28 cellular contexts compared by ENCODE assay signal in genomic region chr10:49153115-49153514, GRCh38. TPM values are rescaled to one million over a fixed set of nuclear protein-coding genes. Genes with fewer than 3 reads are reported as not detected.
DNase-seq lines count a peak whose midpoint lies in the region; ATAC-seq and TF ChIP-seq lines count a peak whose summit lies in the region.
"Had no signal": no experiment of that assay in that cellular context is flagged by ENCODE, and none has a peak within 500 bp of the region (broad histone marks: within the 10 kb centered on the region; RNA-seq: fewer than 3 reads in every experiment).

No MANE protein-coding gene starts in this region.

- in situ Hi-C loops in IMR-90 (cut with MboI; ENCODE audit: low sequenced_read_pairs), result no loop called here

- peak overlapping the region; percentile 57; the same call in 1 of the 2 replicates for H2BK20ac ChIP-seq in IMR-90 (ENCODE audit: low read depth, low read length)

- H3K4ac ChIP-seq in IMR-90 (ENCODE audit: low read depth, low read length), result no peak overlapping the region

- H3K79me1 ChIP-seq in IMR-90 (ENCODE audit: low read depth in 1 of 2, low read length in 2 of 2), result no peaks in the 10 kb centered on the region

- peaks cover 53% of the 10 kb centered on the region for H3K36me3 Mint-ChIP-seq in activated T-helper 17 cell treated with anti-CD3 and anti-CD28 coated beads, Interleukin-2, amount 50 U/mL, for 72 hours (ENCODE audit: low read depth)
- peaks cover 73% of the 10 kb centered on the region for H3K36me3 Mint-ChIP-seq in stimulated activated effector memory CD8-positive, alpha-beta T cell treated with anti-CD3 and anti-CD28 coated beads, Interleukin-12 subunit alpha, Interleukin-12 subunit beta, amount 100 ng/mL, for 72 hours
- H3K36me3 Mint-ChIP-seq in activated T-helper 2 cell treated with anti-CD3 and anti-CD28 coated beads, Interferon-gamma antibody, Interleukin-2, Interleukin-4, amounts not matched to agents 10 μg/mL and 5 μg/mL and 100 μg/mL, durations not matched to agents 14 hours and 24 hours and 36 hours (ENCODE audit: low read depth), result peaks cover 35% of the 10 kb centered on the region
- H3K36me3 Mint-ChIP-seq: CD14-positive monocyte; CD4-positive, CD25-positive, alpha-beta regulatory T cell; CD8-positive, alpha-beta memory T cell had no signal

- H3K36me3 ChIP-seq in IMR-90 (ENCODE audit: control insufficient read depth, insufficient read depth, low read length) (no peaks in the 10 kb centered on the region), right lobe of liver (no peaks in the 10 kb centered on the region)
- H3K36me3 ChIP-seq: BE2C, BLaER1 had no signal

- H3K14ac ChIP-seq in IMR-90 (replicated peaks; ENCODE audit: low read depth, low read length), result no peak overlapping the region

- WGBS in IMR-90 (ENCODE audit: extremely low coverage in 2 of 2, insufficient read length in 1 of 2), 2 experiments, result 50% methylated on average over 1 of the region's 4 CpGs; no CpG with 5 or more reads in 1 of the 2 experiments
- 50% methylated on average over 4 of the region's 4 CpGs for WGBS in right lobe of liver (ENCODE audit: insufficient coverage, low coverage, low lambda C conversion rate, missing lambda C conversion rate)

- H3K23ac ChIP-seq in IMR-90 (ENCODE audit: low read depth, low read length), result no peak overlapping the region

- ATAC-seq in IMR-90 (ENCODE audit: low read depth), result no peak
- peak; percentile 23 for ATAC-seq in activated T-helper 17 cell treated with anti-CD3 and anti-CD28 coated beads, Interleukin-2, amount 50 U/mL, for 72 hours (replicated peaks)
- peak; percentile 7 for ATAC-seq in stimulated activated effector memory CD8-positive, alpha-beta T cell treated with anti-CD3 and anti-CD28 coated beads, Interleukin-12 subunit alpha, Interleukin-12 subunit beta, amount 100 ng/mL, for 72 hours
- ATAC-seq in GM18873 (IDR thresholded peaks at IDR 0.05; ENCODE audit: low FRiP score, unreplicated experiment), result no peak
- no peak for ATAC-seq in right lobe of liver

- no peak overlapping the region for H4K8ac ChIP-seq in IMR-90 (ENCODE audit: low read depth in 2 of 2, low read length in 2 of 2)

- CTCF ChIA-PET in IMR-90 (lab: Yijun Ruan, JAX), result no interaction called here

- H3K4me1 Mint-ChIP-seq in activated T-helper 17 cell treated with anti-CD3 and anti-CD28 coated beads, Interleukin-2, amount 50 U/mL, for 72 hours, result peaks cover 23% of the 10 kb centered on the region
- peaks cover 30% of the 10 kb centered on the region for H3K4me1 Mint-ChIP-seq in stimulated activated effector memory CD8-positive, alpha-beta T cell treated with anti-CD3 and anti-CD28 coated beads, Interleukin-12 subunit alpha, Interleukin-12 subunit beta, amount 100 ng/mL, for 72 hours
- H3K4me1 Mint-ChIP-seq in activated T-helper 2 cell treated with anti-CD3 and anti-CD28 coated beads, Interferon-gamma antibody, Interleukin-2, Interleukin-4, amounts not matched to agents 10 μg/mL and 5 μg/mL and 100 μg/mL, durations not matched to agents 14 hours and 24 hours and 36 hours (ENCODE audit: low read depth), result peaks cover 32% of the 10 kb centered on the region
- H3K4me1 Mint-ChIP-seq: CD4-positive, CD25-positive, alpha-beta regulatory T cell had no signal

- TF ChIP-seq POLR2A in IMR-90 (IDR thresholded peaks at IDR 0.05; ENCODE audit: low read depth, low read length), result no peak
- no peak for TF ChIP-seq POLR2A in right lobe of liver (IDR thresholded peaks at IDR 0.05)

- no peak for TF ChIP-seq RAD21 in IMR-90 (IDR thresholded peaks at IDR 0.05; ENCODE audit: low read length)

- H3K18ac ChIP-seq in IMR-90 (ENCODE audit: low read depth, low read length), result no peak overlapping the region

- H2AFZ ChIP-seq in IMR-90 (replicated peaks; ENCODE audit: low read length, poor library complexity), result peak overlapping the region; percentile 9

- TF ChIP-seq CTCF in IMR-90 (conservative IDR thresholded peaks at IDR 0.05; ENCODE audit: low read depth, low read length) (no peak), right lobe of liver (IDR thresholded peaks at IDR 0.05) (no peak)

- H4K5ac ChIP-seq in IMR-90 (ENCODE audit: low read depth, low read length), result no peak overlapping the region

- H3K27ac ChIP-seq in IMR-90 (ENCODE audit: insufficient read depth, low read length) (no peak overlapping the region), right lobe of liver (no peak overlapping the region)
- H3K27ac ChIP-seq: BLaER1 had no signal

- dilution Hi-C loops in IMR-90 (cut with HindIII; ENCODE audit: low sequenced_read_pairs, unreplicated experiment), result no loop called here

- H3K27me3 ChIP-seq in IMR-90 (ENCODE audit: control insufficient read depth, insufficient read depth, low read length) (no peaks in the 10 kb centered on the region), right lobe of liver (no peaks in the 10 kb centered on the region)
- H3K27me3 ChIP-seq: BE2C, BLaER1 had no signal

- no peak overlapping the region for H3K9ac ChIP-seq in IMR-90 (ENCODE audit: low read depth, low read length)
- H3K9ac ChIP-seq: BLaER1 had no signal

- peaks cover 8% of the 10 kb centered on the region for H3K9me1 ChIP-seq in IMR-90 (ENCODE audit: insufficient read depth, low read length)

- H3K9me3 ChIP-seq in IMR-90 (ENCODE audit: control insufficient read depth, insufficient read depth, low read length), result no peaks in the 10 kb centered on the region
- no peaks in the 10 kb centered on the region for H3K9me3 ChIP-seq in right lobe of liver
- H3K9me3 ChIP-seq: BE2C had no signal

- DNase-seq in IMR-90 (no peak), right lobe of liver (no peak)
- no peak for DNase-seq in stimulated activated effector memory CD8-positive, alpha-beta T cell treated with anti-CD3 and anti-CD28 coated beads, Interleukin-12 subunit alpha, Interleukin-12 subunit beta, amount 100 ng/mL, for 72 hours (ENCODE audit: low spot score in 2 of 2)
- no peak for DNase-seq in activated T-helper 2 cell treated with anti-CD3 and anti-CD28 coated beads, Interferon-gamma antibody, Interleukin-2, Interleukin-4, amounts not matched to agents 10 μg/mL and 5 μg/mL and 100 μg/mL, durations not matched to agents 14 hours and 24 hours and 36 hours (ENCODE audit: low spot score)
- DNase-seq: 8988T; ACHN; BE2C; C1 segment of cervical spinal cord; CD4-positive, alpha-beta memory T cell; CD4-positive, CD25-positive, alpha-beta regulatory T cell; CD8-positive, alpha-beta memory T cell; COR-L47; DMS 273 treated with DMSO at 0.1 percent for 48 hours; DMS153; DMS53; DMS79; DND-41; EL; GDM1 had no signal

- H3K4me3 Mint-ChIP-seq in activated T-helper 17 cell treated with anti-CD3 and anti-CD28 coated beads, Interleukin-2, amount 50 U/mL, for 72 hours, result no peak overlapping the region
- no peak overlapping the region for H3K4me3 Mint-ChIP-seq in stimulated activated effector memory CD8-positive, alpha-beta T cell treated with anti-CD3 and anti-CD28 coated beads, Interleukin-12 subunit alpha, Interleukin-12 subunit beta, amount 100 ng/mL, for 72 hours
- no peak overlapping the region for H3K4me3 Mint-ChIP-seq in activated T-helper 2 cell treated with anti-CD3 and anti-CD28 coated beads, Interferon-gamma antibody, Interleukin-2, Interleukin-4, amounts not matched to agents 10 μg/mL and 5 μg/mL and 100 μg/mL, durations not matched to agents 14 hours and 24 hours and 36 hours (ENCODE audit: low read depth)
- H3K4me3 Mint-ChIP-seq: CD14-positive monocyte; CD4-positive, alpha-beta memory T cell; CD4-positive, CD25-positive, alpha-beta regulatory T cell; CD8-positive, alpha-beta memory T cell had no signal

- no TSS peak for BruUV-seq in IMR-90 (replicated peaks; lab: Mats Ljungman, UMichigan)

- H3K4me2 ChIP-seq in IMR-90 (ENCODE audit: low read depth, low read length), result no peak overlapping the region
- H3K4me2 ChIP-seq: BLaER1 had no signal

- H2BK15ac ChIP-seq in IMR-90 (ENCODE audit: low read depth, low read length), result no peak overlapping the region

- intact Hi-C loops in IMR-90 (cut with micrococcal nuclease) (no loop called here), right lobe of liver (cut with DNase I) (no loop called here)
- intact Hi-C loops in activated T-helper 2 cell treated with anti-CD3 and anti-CD28 coated beads, Interferon-gamma antibody, Interleukin-2, Interleukin-4, amounts not matched to agents 10 μg/mL and 5 μg/mL and 100 μg/mL, durations not matched to agents 14 hours and 24 hours and 36 hours (cut with micrococcal nuclease), result no loop called here

- POLR2A ChIA-PET in IMR-90 (lab: Charles Lee; ENCODE audit: unreplicated experiment), result no interaction called here

- peak overlapping the region; percentile 65 for H3K27ac Mint-ChIP-seq in activated T-helper 17 cell treated with anti-CD3 and anti-CD28 coated beads, Interleukin-2, amount 50 U/mL, for 72 hours
- peak overlapping the region; percentile 84 for H3K27ac Mint-ChIP-seq in stimulated activated effector memory CD8-positive, alpha-beta T cell treated with anti-CD3 and anti-CD28 coated beads, Interleukin-12 subunit alpha, Interleukin-12 subunit beta, amount 100 ng/mL, for 72 hours
- H3K27ac Mint-ChIP-seq in activated T-helper 2 cell treated with anti-CD3 and anti-CD28 coated beads, Interferon-gamma antibody, Interleukin-2, Interleukin-4, amounts not matched to agents 10 μg/mL and 5 μg/mL and 100 μg/mL, durations not matched to agents 14 hours and 24 hours and 36 hours, result no peak overlapping the region
- H3K27ac Mint-ChIP-seq: CD14-positive monocyte; CD4-positive, CD25-positive, alpha-beta regulatory T cell had no signal

- H3K4me1 ChIP-seq in IMR-90 (ENCODE audit: control insufficient read depth, insufficient read depth, low read length), result peaks cover 4% of the 10 kb centered on the region
- H3K4me1 ChIP-seq in right lobe of liver, result no peaks in the 10 kb centered on the region
- H3K4me1 ChIP-seq: BLaER1 had no signal

- H2BK120ac ChIP-seq in IMR-90 (ENCODE audit: low read depth, low read length), result 0 out of 2 replicates have a peak overlapping the region, but pooled peaks have one; percentile 6

- no peak overlapping the region for H2AK9ac ChIP-seq in IMR-90 (replicated peaks; ENCODE audit: low read depth, low read length, poor library complexity)

- peak overlapping the region; percentile 17; the same call in 1 of the 2 replicates for H2AK5ac ChIP-seq in IMR-90 (ENCODE audit: low read depth, low read length)

- H3K4me3 ChIP-seq in IMR-90 (ENCODE audit: insufficient read depth, low read depth, low read length) (no peak overlapping the region), right lobe of liver (no peak overlapping the region)
- H3K4me3 ChIP-seq: BLaER1, GM12878 had no signal

- H2BK5ac ChIP-seq in IMR-90 (ENCODE audit: low read depth, low read length, poor library complexity, severe bottlenecking), result no peak overlapping the region

- H3K56ac ChIP-seq in IMR-90 (ENCODE audit: extremely low read depth, insufficient read depth, low read length), result no peak overlapping the region

- no peak overlapping the region for H4K91ac ChIP-seq in IMR-90 (ENCODE audit: insufficient read depth, low read depth, low read length)

- H3K9me3 Mint-ChIP-seq in activated T-helper 17 cell treated with anti-CD3 and anti-CD28 coated beads, Interleukin-2, amount 50 U/mL, for 72 hours, result peaks cover 6% of the 10 kb centered on the region
- peaks cover 4% of the 10 kb centered on the region for H3K9me3 Mint-ChIP-seq in stimulated activated effector memory CD8-positive, alpha-beta T cell treated with anti-CD3 and anti-CD28 coated beads, Interleukin-12 subunit alpha, Interleukin-12 subunit beta, amount 100 ng/mL, for 72 hours
- peaks cover 4% of the 10 kb centered on the region for H3K9me3 Mint-ChIP-seq in activated T-helper 2 cell treated with anti-CD3 and anti-CD28 coated beads, Interferon-gamma antibody, Interleukin-2, Interleukin-4, amounts not matched to agents 10 μg/mL and 5 μg/mL and 100 μg/mL, durations not matched to agents 14 hours and 24 hours and 36 hours

- H3K27me3 Mint-ChIP-seq in activated T-helper 17 cell treated with anti-CD3 and anti-CD28 coated beads, Interleukin-2, amount 50 U/mL, for 72 hours, result peaks cover 12% of the 10 kb centered on the region
- peaks cover 3% of the 10 kb centered on the region for H3K27me3 Mint-ChIP-seq in activated T-helper 2 cell treated with anti-CD3 and anti-CD28 coated beads, Interferon-gamma antibody, Interleukin-2, Interleukin-4, amounts not matched to agents 10 μg/mL and 5 μg/mL and 100 μg/mL, durations not matched to agents 14 hours and 24 hours and 36 hours (ENCODE audit: low read depth)
- H3K27me3 Mint-ChIP-seq: CD4-positive, alpha-beta memory T cell had no signal

- H4K20me1 ChIP-seq in IMR-90 (ENCODE audit: insufficient read depth, low read length), result no peaks in the 10 kb centered on the region
- H4K20me1 ChIP-seq: BLaER1 had no signal

RNA-seq across cellular contexts. Expression of gene FAM170B, which starts 19.3 kb away (rescaled TPM):
- not detected in 2 replicates for total RNA-seq in IMR-90 (2012; rRNA removed)
- polyA plus RNA-seq in IMR-90 (2012; rRNA removed), result not detected in 2 replicates
- not detected in 2 replicates for polyA plus RNA-seq in IMR-90 (2012; cell fraction: cytosol; rRNA removed)
- polyA plus RNA-seq in IMR-90 (2012; cell fraction: nucleus; rRNA removed; ENCODE audit: low replicate concordance), result not detected in 2 replicates
- total RNA-seq in activated T-helper 17 cell treated with anti-CD3 and anti-CD28 coated beads, Interleukin-2, amount 50 U/mL, for 72 hours, result not detected
- total RNA-seq in activated T-helper 2 cell treated with anti-CD3 and anti-CD28 coated beads, Interferon-gamma antibody, Interleukin-2, Interleukin-4, amounts not matched to agents 10 μg/mL and 5 μg/mL and 100 μg/mL, durations not matched to agents 14 hours and 24 hours and 36 hours, result not detected in 2 replicates
- total RNA-seq in right lobe of liver, result not detected
- total RNA-seq: A673; CD4-positive, alpha-beta memory T cell; CD4-positive, CD25-positive, alpha-beta regulatory T cell; CD8-positive, alpha-beta memory T cell; Daoy; G401; GM12878 had no signal
- polyA plus RNA-seq: AG04450; CD14-positive monocyte; CD4-positive, alpha-beta memory T cell; CD4-positive, CD25-positive, alpha-beta regulatory T cell; CD8-positive, alpha-beta memory T cell; GM12878 had no signal

RNA-seq across cellular contexts. Expression of gene TMEM273, which starts 35.1 kb away (rescaled TPM):
- not detected in 2 replicates for total RNA-seq in IMR-90 (2012; rRNA removed)
- not detected in 2 replicates for polyA plus RNA-seq in IMR-90 (2012; rRNA removed)
- not detected in 2 replicates for polyA plus RNA-seq in IMR-90 (2012; cell fraction: cytosol; rRNA removed)
- 0.21 TPM in 1 of 2 replicates, not detected in the other for polyA plus RNA-seq in IMR-90 (2012; cell fraction: nucleus; rRNA removed; ENCODE audit: low replicate concordance)
- 100 to 1,000 TPM in 1 of 2 donors, 10 to 100 TPM in 1; 92.2 to 262 TPM for total RNA-seq in activated T-helper 17 cell treated with anti-CD3 and anti-CD28 coated beads, Interleukin-2, amount 50 U/mL, for 72 hours
- total RNA-seq in activated T-helper 2 cell treated with anti-CD3 and anti-CD28 coated beads, Interferon-gamma antibody, Interleukin-2, Interleukin-4, amounts not matched to agents 10 μg/mL and 5 μg/mL and 100 μg/mL, durations not matched to agents 14 hours and 24 hours and 36 hours, result 53.2 and 58.4 TPM in 2 replicates
- total RNA-seq in right lobe of liver, result 1 to 10 TPM in 5 of 6 experiments, under 1 TPM in 1; 0.86 to 5.3 (median 2.3) TPM
- total RNA-seq: A673, Daoy, G401 had no signal
- polyA plus RNA-seq: AG04450 had no signal

RNA-seq across cellular contexts. Expression of gene VSTM4, which starts 37.8 kb away (rescaled TPM):
- total RNA-seq in IMR-90 (2012; rRNA removed) (2.5 and 2.9 TPM in 2 replicates), right lobe of liver (1 to 10 TPM; 2.1 to 6.6 (median 3.1) TPM)
- 2.1 and 2.4 TPM in 2 replicates for polyA plus RNA-seq in IMR-90 (2012; rRNA removed)
- polyA plus RNA-seq in IMR-90 (2012; cell fraction: cytosol; rRNA removed), result 1.2 and 1.3 TPM in 2 replicates
- polyA plus RNA-seq in IMR-90 (2012; cell fraction: nucleus; rRNA removed; ENCODE audit: low replicate concordance), result 0.76 and 2.5 TPM in 2 replicates
- total RNA-seq in activated T-helper 17 cell treated with anti-CD3 and anti-CD28 coated beads, Interleukin-2, amount 50 U/mL, for 72 hours, result under 1 TPM; 0.06 to 0.13 TPM
- total RNA-seq in activated T-helper 2 cell treated with anti-CD3 and anti-CD28 coated beads, Interferon-gamma antibody, Interleukin-2, Interleukin-4, amounts not matched to agents 10 μg/mL and 5 μg/mL and 100 μg/mL, durations not matched to agents 14 hours and 24 hours and 36 hours, result 0.53 and 0.57 TPM in 2 replicates
- total RNA-seq: CD4-positive, alpha-beta memory T cell; CD4-positive, CD25-positive, alpha-beta regulatory T cell; G401; GM12878 had no signal
- polyA plus RNA-seq: CD14-positive monocyte; CD4-positive, alpha-beta memory T cell; CD8-positive, alpha-beta memory T cell had no signal

Comparison
In these comparisons a context has a peak if more than half of its experiments do, and no peak if none do; other contexts are left out.
1. ATAC-seq: peak in activated T-helper 17 cell treated with anti-CD3 and anti-CD28 coated beads, Interleukin-2, amount 50 U/mL, for 72 hours (single experiment) and stimulated activated effector memory CD8-positive, alpha-beta T cell treated with anti-CD3 and anti-CD28 coated beads, Interleukin-12 subunit alpha, Interleukin-12 subunit beta, amount 100 ng/mL, for 72 hours (single experiment); none in IMR-90 (single experiment), GM18873 (single experiment) and right lobe of liver (0 of 4).